In the genomic region with DNA sequence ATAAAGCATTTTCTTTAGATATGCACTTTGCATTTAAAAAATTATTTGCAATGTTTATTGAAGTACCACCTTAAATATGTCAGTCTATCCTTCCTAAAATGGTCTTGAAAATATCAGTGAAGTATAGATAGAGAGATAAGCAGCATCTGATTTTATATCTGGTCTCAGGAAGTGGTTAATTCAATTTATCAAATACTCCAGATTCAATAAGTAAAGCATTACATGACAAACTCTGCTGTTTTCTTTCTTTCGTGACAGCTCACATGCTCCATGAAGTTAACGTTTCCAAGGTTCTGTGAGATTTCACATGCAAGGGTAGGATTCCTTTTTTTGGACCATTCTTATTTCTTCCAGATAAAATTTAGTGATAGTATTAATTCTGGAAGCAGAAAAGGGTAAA, we compare ENCODE assay signal across 25 cellular contexts.
DNase-seq lines count a peak whose midpoint lies in the region; ATAC-seq, FAIRE-seq and TF ChIP-seq lines count a peak whose summit lies in the region.
"Had no signal": no experiment of that assay in that cellular context is flagged by ENCODE, and none has a peak within 500 bp of the region (broad histone marks: within the 10 kb centered on the region; RNA-seq: fewer than 3 reads in every experiment).

No MANE protein-coding gene starts in this region.

- WGBS in SK-N-SH (ENCODE audit: low lambda C conversion rate), result 17% methylated on average over 2 of the region's 2 CpGs

- POLR2A ChIA-PET in SK-N-SH (lab: Yijun Ruan, JAX), result no interaction called here

- CTCF ChIA-PET in SK-N-SH (lab: Yijun Ruan, JAX), result no interaction called here

- H3K79me2 ChIP-seq in SK-N-SH (ENCODE audit: insufficient read depth), result no peaks in the 10 kb centered on the region

- H3K4me1 Mint-ChIP-seq in glutamatergic neuron (ENCODE audit: low read depth, unreplicated experiment) (peaks cover 8% of the 10 kb centered on the region), immature natural killer cell (no peaks in the 10 kb centered on the region)
- H3K4me1 Mint-ChIP-seq: B cell had no signal

- no peak overlapping the region for H3K9ac ChIP-seq in SK-N-SH
- H3K9ac ChIP-seq: BLaER1 treated with 17β-estradiol and CSF1 and Interleukin-3, amounts not matched to agents 10 nM and 100 nM had no signal

- H3F3A ChIP-seq in SK-N-SH (replicated peaks; ENCODE audit: insufficient read depth), result no peaks in the 10 kb centered on the region

- no peaks in the 10 kb centered on the region for H3K9me3 Mint-ChIP-seq in glutamatergic neuron (ENCODE audit: unreplicated experiment)
- peaks cover 10 to 46% (median 25%) of the 10 kb centered on the region in 6 donors for H3K9me3 Mint-ChIP-seq in immature natural killer cell

- H3K27ac ChIP-seq in SK-N-SH (ENCODE audit: low read depth in 2 of 2, low read length in 1 of 2), result no peak overlapping the region; a peak in 1 of 4 replicates
- H3K27ac ChIP-seq: BLaER1 treated with 17β-estradiol and CSF1 and Interleukin-3, amounts not matched to agents 10 nM and 100 nM; C4-2B had no signal

- H3K36me3 Mint-ChIP-seq in glutamatergic neuron (ENCODE audit: unreplicated experiment) (no peaks in the 10 kb centered on the region), immature natural killer cell (no peaks in the 10 kb centered on the region)
- H3K36me3 Mint-ChIP-seq: CD8-positive, alpha-beta T cell had no signal

- H3K27ac Mint-ChIP-seq in glutamatergic neuron (ENCODE audit: unreplicated experiment), result peak overlapping the region; percentile 33
- no peak overlapping the region for H3K27ac Mint-ChIP-seq in immature natural killer cell
- H3K27ac Mint-ChIP-seq: B cell; CD4-positive, alpha-beta T cell; CD8-positive, alpha-beta T cell had no signal

- H3K4me3 Mint-ChIP-seq in glutamatergic neuron (ENCODE audit: unreplicated experiment), result no peak overlapping the region
- H3K4me3 Mint-ChIP-seq in immature natural killer cell, result no peak overlapping the region
- H3K4me3 Mint-ChIP-seq: B cell; CD4-positive, alpha-beta T cell; CD8-positive, alpha-beta T cell had no signal

- peak in 1 of 2 experiments; percentile 61; a peak in 1 of 4 replicates for TF ChIP-seq EP300 in SK-N-SH (IDR thresholded peaks at IDR 0.05; ENCODE audit: borderline replicate concordance in 1 of 2, low read depth in 1 of 2, low read length in 1 of 2)

- no peak overlapping the region for H3K4me3 ChIP-seq in SK-N-SH (ENCODE audit: low read depth in 2 of 2, low read length in 1 of 2)
- H3K4me3 ChIP-seq: BLaER1 treated with 17β-estradiol and CSF1 and Interleukin-3, amounts not matched to agents 10 nM and 100 nM; GM12878 had no signal

- peak; percentile 85 for FAIRE-seq in D721Med (lab: Jason Lieb, UNC)
- FAIRE-seq: GM12878, GM12892, GM18507 had no signal

- TF ChIP-seq CTCF in D721Med (IDR thresholded peaks at IDR 0.05; ENCODE audit: insufficient read depth, missing control alignments) (no peak), SK-N-SH (IDR thresholded peaks at IDR 0.05) (no peak), glutamatergic neuron (IDR thresholded peaks at IDR 0.05; ENCODE audit: partially characterized antibody, unreplicated experiment) (no peak)

- TF ChIP-seq RAD21 in SK-N-SH (IDR thresholded peaks at IDR 0.05; ENCODE audit: low read length), result no peak

- no peaks in the 10 kb centered on the region for H3K9me3 ChIP-seq in SK-N-SH
- H3K9me3 ChIP-seq: BLaER1 treated with 17β-estradiol and CSF1 and Interleukin-3, amounts not matched to agents 10 nM and 100 nM; Caco-2 had no signal

- no peaks in the 10 kb centered on the region for H3K27me3 ChIP-seq in SK-N-SH (ENCODE audit: insufficient read depth)
- H3K27me3 ChIP-seq: BLaER1 treated with 17β-estradiol and CSF1 and Interleukin-3, amounts not matched to agents 10 nM and 100 nM had no signal

- H2AFZ ChIP-seq in SK-N-SH (ENCODE audit: low read depth), result no peak overlapping the region

- no peaks in the 10 kb centered on the region for H3K9me2 ChIP-seq in SK-N-SH

- DNase-seq in D721Med (ENCODE audit: insufficient read length, low spot score), result no peak
- DNase-seq in SK-N-SH, result no peak
- no peak for DNase-seq in glutamatergic neuron
- DNase-seq in NK-92 treated with Interleukin-12 subunit alpha and Interleukin-12 subunit beta, amount 100 ng/mL, for 24 hours (lab: John Stamatoyannopoulos, UW), result no peak
- no peak for DNase-seq in immature natural killer cell
- DNase-seq: 8988T; AML-193; Caco-2; Calu3; CD4-positive, alpha-beta T cell; CD8-positive, alpha-beta T cell; DMS 273 treated with DMSO at 0.1 percent for 48 hours; DMS153; DMS53; DMS79; DND-41; EL; GDM1 had no signal

- no peaks in the 10 kb centered on the region for H3K36me3 ChIP-seq in SK-N-SH (replicated peaks in 1 of 2; ENCODE audit: control insufficient read depth in 1 of 2, insufficient read depth in 2 of 2, low read length in 1 of 2)
- H3K36me3 ChIP-seq: BLaER1 treated with 17β-estradiol and CSF1 and Interleukin-3, amounts not matched to agents 10 nM and 100 nM had no signal

- no peak for ATAC-seq in HG03439 (IDR thresholded peaks at IDR 0.05; ENCODE audit: unreplicated experiment)
- ATAC-seq: CD8-positive, alpha-beta T cell; GM12878 had no signal

- H3K4me1 ChIP-seq in SK-N-SH (ENCODE audit: control insufficient read depth in 1 of 2, insufficient read depth in 2 of 2, low read depth in 1 of 2, low read length in 1 of 2), result no peaks in the 10 kb centered on the region
- H3K4me1 ChIP-seq: BLaER1 treated with 17β-estradiol and CSF1 and Interleukin-3, amounts not matched to agents 10 nM and 100 nM; Caco-2 had no signal

- H4K20me1 ChIP-seq in SK-N-SH (ENCODE audit: insufficient read depth), result no peaks in the 10 kb centered on the region
- H4K20me1 ChIP-seq: BLaER1 treated with 17β-estradiol and CSF1 and Interleukin-3, amounts not matched to agents 10 nM and 100 nM had no signal

- no peaks in the 10 kb centered on the region for H3K27me3 Mint-ChIP-seq in glutamatergic neuron (ENCODE audit: unreplicated experiment)
- H3K27me3 Mint-ChIP-seq in immature natural killer cell (ENCODE audit: low read depth in 3 of 3), result no peaks in the 10 kb centered on the region
- H3K27me3 Mint-ChIP-seq: B cell; CD4-positive, alpha-beta T cell had no signal

- no peak overlapping the region for H3K4me2 ChIP-seq in SK-N-SH
- H3K4me2 ChIP-seq: BLaER1 treated with 17β-estradiol and CSF1 and Interleukin-3, amounts not matched to agents 10 nM and 100 nM had no signal

TF ChIP-seq in SK-N-SH, 30 proteins besides CTCF, POLR2A, EP300 and RAD21:
- no peak for TF ChIP-seq RCOR1 (IDR thresholded peaks at IDR 0.05; ENCODE audit: low read length)
- no peak for TF ChIP-seq MEF2A (IDR thresholded peaks at IDR 0.05; ENCODE audit: borderline replicate concordance, low read depth)
- TF ChIP-seq GABPA (IDR thresholded peaks at IDR 0.05; ENCODE audit: low read depth), result no peak
- TF ChIP-seq CHD2 (IDR thresholded peaks at IDR 0.05; ENCODE audit: low read length, partially characterized antibody), result no peak
- TF ChIP-seq, protein P1, sequence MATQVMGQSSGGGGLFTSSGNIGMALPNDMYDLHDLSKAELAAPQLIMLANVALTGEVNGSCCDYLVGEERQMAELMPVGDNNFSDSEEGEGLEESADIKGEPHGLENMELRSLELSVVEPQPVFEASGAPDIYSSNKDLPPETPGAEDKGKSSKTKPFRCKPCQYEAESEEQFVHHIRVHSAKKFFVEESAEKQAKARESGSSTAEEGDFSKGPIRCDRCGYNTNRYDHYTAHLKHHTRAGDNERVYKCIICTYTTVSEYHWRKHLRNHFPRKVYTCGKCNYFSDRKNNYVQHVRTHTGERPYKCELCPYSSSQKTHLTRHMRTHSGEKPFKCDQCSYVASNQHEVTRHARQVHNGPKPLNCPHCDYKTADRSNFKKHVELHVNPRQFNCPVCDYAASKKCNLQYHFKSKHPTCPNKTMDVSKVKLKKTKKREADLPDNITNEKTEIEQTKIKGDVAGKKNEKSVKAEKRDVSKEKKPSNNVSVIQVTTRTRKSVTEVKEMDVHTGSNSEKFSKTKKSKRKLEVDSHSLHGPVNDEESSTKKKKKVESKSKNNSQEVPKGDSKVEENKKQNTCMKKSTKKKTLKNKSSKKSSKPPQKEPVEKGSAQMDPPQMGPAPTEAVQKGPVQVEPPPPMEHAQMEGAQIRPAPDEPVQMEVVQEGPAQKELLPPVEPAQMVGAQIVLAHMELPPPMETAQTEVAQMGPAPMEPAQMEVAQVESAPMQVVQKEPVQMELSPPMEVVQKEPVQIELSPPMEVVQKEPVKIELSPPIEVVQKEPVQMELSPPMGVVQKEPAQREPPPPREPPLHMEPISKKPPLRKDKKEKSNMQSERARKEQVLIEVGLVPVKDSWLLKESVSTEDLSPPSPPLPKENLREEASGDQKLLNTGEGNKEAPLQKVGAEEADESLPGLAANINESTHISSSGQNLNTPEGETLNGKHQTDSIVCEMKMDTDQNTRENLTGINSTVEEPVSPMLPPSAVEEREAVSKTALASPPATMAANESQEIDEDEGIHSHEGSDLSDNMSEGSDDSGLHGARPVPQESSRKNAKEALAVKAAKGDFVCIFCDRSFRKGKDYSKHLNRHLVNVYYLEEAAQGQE (IDR thresholded peaks at IDR 0.05; ENCODE audit: low read depth, low read length), result no peak
- no peak for TF ChIP-seq SMC3 (IDR thresholded peaks at IDR 0.05; ENCODE audit: low read depth, low read length)
- TF ChIP-seq GATA2 (CRISPR knock-in tag; IDR thresholded peaks at IDR 0.05), result 0 out of 2 replicates have a peak, but pooled peaks have one; percentile 12
- TF ChIP-seq, protein P2, sequence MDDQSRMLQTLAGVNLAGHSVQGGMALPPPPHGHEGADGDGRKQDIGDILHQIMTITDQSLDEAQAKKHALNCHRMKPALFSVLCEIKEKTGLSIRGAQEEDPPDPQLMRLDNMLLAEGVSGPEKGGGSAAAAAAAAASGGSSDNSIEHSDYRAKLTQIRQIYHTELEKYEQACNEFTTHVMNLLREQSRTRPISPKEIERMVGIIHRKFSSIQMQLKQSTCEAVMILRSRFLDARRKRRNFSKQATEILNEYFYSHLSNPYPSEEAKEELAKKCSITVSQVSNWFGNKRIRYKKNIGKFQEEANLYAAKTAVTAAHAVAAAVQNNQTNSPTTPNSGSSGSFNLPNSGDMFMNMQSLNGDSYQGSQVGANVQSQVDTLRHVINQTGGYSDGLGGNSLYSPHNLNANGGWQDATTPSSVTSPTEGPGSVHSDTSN (IDR thresholded peaks at IDR 0.05), result no peak
- TF ChIP-seq MXI1 (IDR thresholded peaks at IDR 0.05; ENCODE audit: low read depth, low read length), result no peak
